10 cellular contexts compared by ENCODE assay signal in the genomic region with DNA sequence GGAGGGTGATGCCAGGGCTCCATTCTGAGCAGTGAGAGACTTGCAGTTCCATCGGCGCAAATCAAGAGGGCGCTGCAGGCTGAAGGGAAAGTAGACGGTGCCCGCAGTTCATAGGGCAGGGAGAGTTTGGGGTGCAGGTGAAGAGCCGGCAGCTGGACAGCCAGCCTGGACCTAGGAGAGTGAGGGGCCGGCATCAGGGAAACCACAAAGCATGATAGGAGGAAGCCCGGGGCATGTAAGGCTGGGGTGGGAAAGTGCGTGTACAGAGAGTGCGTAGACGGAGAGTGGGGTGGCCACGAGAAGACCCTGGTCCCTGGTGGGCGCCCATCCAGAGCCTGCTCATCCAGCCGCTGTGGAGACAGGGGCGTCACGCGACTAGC.
A peak's percentile ranks its signal among the peaks of the same experiment; 100 is the strongest.
DNase-seq lines count a peak whose midpoint lies in the region; ATAC-seq, FAIRE-seq and TF ChIP-seq lines count a peak whose summit lies in the region.
"Had no signal": no experiment of that assay in that cellular context is flagged by ENCODE, and none has a peak within 500 bp of the region (broad histone marks: within the 10 kb centered on the region; RNA-seq: fewer than 3 reads in every experiment).

No MANE protein-coding gene starts in this region.

- TF ChIP-seq POLR2A in K562 (conservative IDR thresholded peaks at IDR 0.05) (no peak), sigmoid colon (IDR thresholded peaks at IDR 0.05) (no peak)

- peaks cover 47 to 70% (median 64%) of the 10 kb centered on the region in 3 donors for H3K4me1 Mint-ChIP-seq in CD8-positive, alpha-beta memory T cell

- no peak for FAIRE-seq in K562 (lab: Jason Lieb, UNC)

- H4K20me1 ChIP-seq in K562 (replicated peaks; ENCODE audit: control insufficient read depth, insufficient read depth, low read length): no peaks in the 10 kb centered on the region

- peak overlapping the region; percentile 1 for H3K4me3 ChIP-seq in CD8-positive, alpha-beta memory T cell (ENCODE audit: low read length)
- no peak overlapping the region for H3K4me3 ChIP-seq in K562
- H3K4me3 ChIP-seq in sigmoid colon: no peak overlapping the region
- H3K4me3 ChIP-seq: uterus had no signal

- no peaks in the 10 kb centered on the region for H3K9me3 Mint-ChIP-seq in CD8-positive, alpha-beta memory T cell
- H3K9me3 Mint-ChIP-seq: nephron had no signal

- peaks cover 0 to 46% (median 8%) of the 10 kb centered on the region in 3 donors for H3K36me3 Mint-ChIP-seq in CD8-positive, alpha-beta memory T cell

- peak overlapping the region; percentile 45 to 86 (median 82) for H3K4me3 Mint-ChIP-seq in CD8-positive, alpha-beta memory T cell
- H3K4me3 Mint-ChIP-seq: nephron had no signal

- H3K27ac Mint-ChIP-seq in CD8-positive, alpha-beta memory T cell: peak overlapping the region; percentile 91 to 99 (median 97)

- peaks cover 0 to 4% of the 10 kb centered on the region in 2 donors for H3K27me3 Mint-ChIP-seq in CD8-positive, alpha-beta memory T cell

- peak overlapping the region; percentile 84 for H3K27ac ChIP-seq in CD8-positive, alpha-beta memory T cell (ENCODE audit: low read depth, low read length)
- H3K27ac ChIP-seq in KOPT-K1 (ENCODE audit: low read depth, low read length, poor library complexity, severe bottlenecking): peak overlapping the region; percentile 97
- peak overlapping the region; percentile 81; the same call in 2 of the 3 replicates for H3K27ac ChIP-seq in K562 (ENCODE audit: extremely low read depth, low read depth, low read length)
- H3K27ac ChIP-seq in sigmoid colon: peak overlapping the region in 3 of 4 donors; percentile 75 to 83 (median 82)

- intact Hi-C loops in K562 (cut with micrococcal nuclease): no loop called here
- intact Hi-C loops in sigmoid colon (cut with DNase I): no loop called here

- peaks cover 46% of the 10 kb centered on the region for H3K4me1 ChIP-seq in CD8-positive, alpha-beta memory T cell (ENCODE audit: insufficient read depth, low read length)
- peaks cover 27 to 41% of the 10 kb centered on the region in 2 experiments for H3K4me1 ChIP-seq in K562 (replicated peaks in 1 of 2; ENCODE audit: control insufficient read depth in 2 of 2, insufficient read depth in 2 of 2, low read length in 2 of 2)
- peaks cover 0 to 33% (median 29%) of the 10 kb centered on the region in 4 donors for H3K4me1 ChIP-seq in sigmoid colon

- peak in 1 of 5 donors; percentile 46 for DNase-seq in CD8-positive, alpha-beta memory T cell
- DNase-seq in K562 (ENCODE audit: extremely low read depth in 1 of 4, low spot score in 3 of 4) (no peak), sigmoid colon (peak; percentile 61), NCI-H1694 treated with DMSO at 0.1 percent for 48 hours (lab: John Stamatoyannopoulos, UW) (no peak), A172 (ENCODE audit: low spot score) (no peak)
- DNase-seq: NCI-H526, uterus had no signal

- TF ChIP-seq RAD21 in K562 (CRISPR knock-in tag; conservative IDR thresholded peaks at IDR 0.05 in 1 of 2, IDR thresholded peaks at IDR 0.05 in 1 of 2): no peak

- ATAC-seq in K562 (no peak), HG02970 (IDR thresholded peaks at IDR 0.05; ENCODE audit: low FRiP score, unreplicated experiment) (no peak)

- no TSS peak for BruUV-seq in K562 (replicated peaks; lab: Mats Ljungman, UMichigan)

- in situ Hi-C loops in K562 (cut with MboI): no loop called here

- H3K9me1 ChIP-seq in K562 (ENCODE audit: control insufficient read depth, insufficient read depth, low read length): no peaks in the 10 kb centered on the region

- WGBS in K562 (ENCODE audit: insufficient coverage, low coverage, missing lambda C conversion rate): 86% methylated on average over 16 of the region's 17 CpGs
- 93% methylated on average over 17 of the region's 17 CpGs for WGBS in sigmoid colon, 2 donors

- TF ChIP-seq CTCF in K562 (IDR thresholded peaks at IDR 0.05 in 2 of 3, conservative IDR thresholded peaks at IDR 0.05 in 1 of 3; ENCODE audit: insufficient read depth in 2 of 3, low read depth in 1 of 3, low read length in 3 of 3): no peak
- no peak for TF ChIP-seq CTCF in sigmoid colon (IDR thresholded peaks at IDR 0.05)

- H2AFZ ChIP-seq in K562 (ENCODE audit: low read depth, low read length): no peak overlapping the region

- H3K36me3 ChIP-seq in CD8-positive, alpha-beta memory T cell (ENCODE audit: insufficient read depth, low read length): peaks cover 27% of the 10 kb centered on the region
- peaks cover 48% of the 10 kb centered on the region for H3K36me3 ChIP-seq in KOPT-K1 (ENCODE audit: insufficient read depth, low read length)
- H3K36me3 ChIP-seq in K562 (ENCODE audit: control insufficient read depth, insufficient read depth, low read length): peaks cover 51% of the 10 kb centered on the region; the same call in 1 of the 3 replicates
- peaks cover 0 to 49% (median 9%) of the 10 kb centered on the region in 4 donors for H3K36me3 ChIP-seq in sigmoid colon
- H3K36me3 ChIP-seq: uterus had no signal

- H3K9me3 ChIP-seq in CD8-positive, alpha-beta memory T cell (ENCODE audit: low read length): no peaks in the 10 kb centered on the region
- H3K9me3 ChIP-seq in KOPT-K1 (ENCODE audit: insufficient read depth, low read length, poor library complexity, severe bottlenecking): no peaks in the 10 kb centered on the region
- no peaks in the 10 kb centered on the region for H3K9me3 ChIP-seq in K562 (replicated peaks; ENCODE audit: control insufficient read depth, insufficient read depth, low read depth, low read length)
- H3K9me3 ChIP-seq in sigmoid colon: no peaks in the 10 kb centered on the region
- H3K9me3 ChIP-seq: uterus had no signal

- no peaks in the 10 kb centered on the region for H3K79me2 ChIP-seq in K562 (ENCODE audit: control insufficient read depth, insufficient read depth, low read length)

- peak overlapping the region; percentile 55 to 72; a peak in 3 of 4 replicates for H3K9ac ChIP-seq in K562 (ENCODE audit: insufficient read depth in 1 of 2, low read depth in 2 of 2, low read length in 2 of 2)

- no peak overlapping the region for H3K4me2 ChIP-seq in K562 (ENCODE audit: insufficient read depth, low read length)

- no peaks in the 10 kb centered on the region for H3K27me3 ChIP-seq in CD8-positive, alpha-beta memory T cell (ENCODE audit: insufficient read depth, low read length, poor library complexity, severe bottlenecking)
- H3K27me3 ChIP-seq in K562 (ENCODE audit: control insufficient read depth in 2 of 2, insufficient read depth in 2 of 2, low read length in 2 of 2): no peaks in the 10 kb centered on the region
- no peaks in the 10 kb centered on the region for H3K27me3 ChIP-seq in sigmoid colon
- H3K27me3 ChIP-seq: uterus had no signal

- TF ChIP-seq EP300 in K562 (IDR thresholded peaks at IDR 0.05; ENCODE audit: low read length) (no peak), sigmoid colon (IDR thresholded peaks at IDR 0.05) (no peak)

- CTCF ChIA-PET in CD8-positive, alpha-beta memory T cell (lab: Charles Lee): interaction anchor here (1.9 kb wide), 1 partner anchor 10 kb away, joined by 4 read pairs; no protein-coding TSS in a partner anchor
- CTCF ChIA-PET in K562 (lab: Yijun Ruan, JAX; ENCODE audit: low intra/inter-chr PET ratio): no interaction called here

- POLR2A ChIA-PET in CD8-positive, alpha-beta memory T cell (lab: Charles Lee): no interaction called here
- POLR2A ChIA-PET in K562 (lab: Yijun Ruan, JAX): interaction anchor here (0.6 kb wide), 1 partner anchor 309 kb away, joined by 3 read pairs; no protein-coding TSS in a partner anchor

TF ChIP-seq in K562, 482 proteins besides CTCF, POLR2A, EP300 and RAD21 (continues in another document):
- TF ChIP-seq PATZ1 (CRISPR knock-in tag; IDR thresholded peaks at IDR 0.05; ENCODE audit: borderline replicate concordance): no peak
